In the genomic region with DNA sequence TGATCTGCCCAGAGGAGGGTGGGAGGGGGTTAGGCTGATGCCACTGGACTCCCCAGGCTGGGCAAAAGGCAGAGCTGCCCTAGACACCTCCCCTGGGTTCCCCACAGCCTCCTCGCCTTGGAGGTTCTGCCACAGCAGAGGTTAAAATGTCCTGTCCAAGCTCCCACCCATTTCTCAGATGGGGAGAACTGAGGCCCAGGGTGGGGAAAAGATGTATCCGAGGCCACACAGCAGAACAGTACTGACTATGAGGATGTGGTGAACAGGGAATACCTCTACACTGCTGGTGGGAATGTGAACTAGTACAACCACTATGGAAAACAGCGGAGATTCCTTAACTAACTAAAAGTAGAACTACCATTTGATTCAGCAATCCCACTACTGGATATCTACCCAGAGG, we compare ENCODE assay signal across 12 cellular contexts. TPM values are rescaled to one million over a fixed set of nuclear protein-coding genes. Genes with fewer than 3 reads are reported as not detected.
"Had no signal": no experiment of that assay in that cellular context is flagged by ENCODE, and none has a peak within 500 bp of the region (broad histone marks: within the 10 kb centered on the region; RNA-seq: fewer than 3 reads in every experiment).

No MANE protein-coding gene starts in this region.

RNA-seq across cellular contexts. Expression of gene SPDYE1, which starts 31.3 kb away (rescaled TPM):
- total RNA-seq: OCI-LY7, PC-3, PC-9, Peyer's patch, Right ventricle myocardium inferior, Right ventricle myocardium superior, RPMI7951, SJCRH30, SJSA1, SK-MEL-5, T-cell had no signal
- polyA plus RNA-seq: SK-N-SH had no signal
